8 cellular contexts compared by ENCODE assay signal in genomic region chr19:19662344-19662743, GRCh38. TPM values are rescaled to one million over a fixed set of nuclear protein-coding genes. Genes with fewer than 3 reads are reported as not detected.
DNase-seq lines count a peak whose midpoint lies in the region; ATAC-seq and TF ChIP-seq lines count a peak whose summit lies in the region.

No MANE protein-coding gene starts in this region.

- no peak overlapping the region for H2AFZ ChIP-seq in DND-41 (ENCODE audit: low read depth, low read length)

- POLR2A ChIA-PET in HEK293T (lab: Yijun Ruan, JAX) = interaction anchor here (1.1 to 1.7 kb wide), 3 partner anchors 9 to 45 kb away, joined by 3 to 7 read pairs (median 5); no protein-coding TSS in a partner anchor

- peaks cover under 1% of the 10 kb centered on the region for H3K9me3 ChIP-seq in DND-41 (ENCODE audit: insufficient read depth, low read length, severe bottlenecking)
- no peaks in the 10 kb centered on the region for H3K9me3 ChIP-seq in esophagus muscularis mucosa

- H3K4me1 ChIP-seq in DND-41 (ENCODE audit: insufficient read depth, low read length) (peaks cover 48% of the 10 kb centered on the region), esophagus muscularis mucosa (peaks cover 21 to 36% (median 28%) of the 10 kb centered on the region in 4 donors)

- no peak for DNase-seq in DND-41
- DNase-seq in RKO (ENCODE audit: low spot score) = peak; percentile 36
- no peak for DNase-seq in esophagus muscularis mucosa (ENCODE audit: extremely low spot score)
- DNase-seq in posterior vena cava (ENCODE audit: low spot score) = peak; percentile 64
- DNase-seq in HEK293T (ENCODE audit: extremely low spot score) = no peak

- H3K79me2 ChIP-seq in DND-41 (ENCODE audit: insufficient read depth, low read length) = peaks cover 92% of the 10 kb centered on the region

- H3K36me3 ChIP-seq in DND-41 (ENCODE audit: insufficient read depth, low read length) (peaks cover 52% of the 10 kb centered on the region), esophagus muscularis mucosa (peaks cover 16 to 30% (median 28%) of the 10 kb centered on the region in 4 donors)

- peak overlapping the region; percentile 94 for H3K4me2 ChIP-seq in DND-41 (ENCODE audit: insufficient read depth, low read length)

- CTCF ChIA-PET in HEK293T (lab: Yijun Ruan, JAX) = no interaction called here

- H3K4me3 ChIP-seq in DND-41 (ENCODE audit: low read depth in 1 of 2, low read length in 2 of 2) (peak overlapping the region; percentile 76 to 93; a peak in 3 of 4 replicates), esophagus muscularis mucosa (peak overlapping the region; percentile 73 to 99 (median 94))

- peaks cover 35% of the 10 kb centered on the region for H4K20me1 ChIP-seq in DND-41 (ENCODE audit: insufficient read depth, low read length)

- TF ChIP-seq CTCF in DND-41 (IDR thresholded peaks at IDR 0.05; ENCODE audit: borderline replicate concordance, extremely low read depth, low read length, poor library complexity, severe bottlenecking) = no peak
- no peak for TF ChIP-seq CTCF in esophagus muscularis mucosa (IDR thresholded peaks at IDR 0.05)

- ATAC-seq in DND-41 (ENCODE audit: insufficient read depth, low read depth) (no peak), GM18907 (IDR thresholded peaks at IDR 0.05; ENCODE audit: unreplicated experiment) (no peak), HG02571 (IDR thresholded peaks at IDR 0.05; ENCODE audit: unreplicated experiment) (no peak), GM21360 (IDR thresholded peaks at IDR 0.05; ENCODE audit: unreplicated experiment) (no peak)

- TF ChIP-seq EP300 in esophagus muscularis mucosa (IDR thresholded peaks at IDR 0.05) = no peak

- peak overlapping the region; percentile 90 for H3K27ac ChIP-seq in DND-41 (ENCODE audit: low read length)
- H3K27ac ChIP-seq in esophagus muscularis mucosa (replicated peaks in 1 of 4) = peak overlapping the region in 1 of 4 donors; percentile 95

- 71% methylated on average over 8 of the region's 8 CpGs for WGBS in esophagus muscularis mucosa

- intact Hi-C loops in esophagus muscularis mucosa (cut with DNase I) (loop anchor here (5.0 to 10.0 kb wide), 2 partner anchors 115 to 242 kb away; partner anchors contain the start of gene ZNF93), posterior vena cava (cut with DNase I) (no loop called here)

- H3K27me3 ChIP-seq in DND-41 (ENCODE audit: insufficient read depth, low read length, poor library complexity) = no peaks in the 10 kb centered on the region
- no peaks in the 10 kb centered on the region for H3K27me3 ChIP-seq in esophagus muscularis mucosa

- peak overlapping the region; percentile 94 for H3K9ac ChIP-seq in DND-41 (ENCODE audit: low read depth, low read length)

- no peak for TF ChIP-seq POLR2A in esophagus muscularis mucosa (IDR thresholded peaks at IDR 0.05; ENCODE audit: low read depth)

TF ChIP-seq in HEK293T, 16 proteins besides CTCF, POLR2A, EP300 and RAD21:
- TF ChIP-seq FOXA1 (IDR thresholded peaks at IDR 0.05) (no peak), SP1 (IDR thresholded peaks at IDR 0.05) (no peak), ELF4 (IDR thresholded peaks at IDR 0.05) (no peak), ZNF384 (IDR thresholded peaks at IDR 0.05) (no peak), CTBP1 (IDR thresholded peaks at IDR 0.05; ENCODE audit: borderline replicate concordance) (no peak), ARNT (IDR thresholded peaks at IDR 0.05) (no peak), TARDBP (IDR thresholded peaks at IDR 0.05) (no peak), NFRKB (IDR thresholded peaks at IDR 0.05) (no peak), PKNOX1 (IDR thresholded peaks at IDR 0.05) (no peak), FOXM1 (IDR thresholded peaks at IDR 0.05; ENCODE audit: borderline replicate concordance) (no peak), LEF1 (IDR thresholded peaks at IDR 0.05; ENCODE audit: borderline replicate concordance) (no peak), FOXK2 (IDR thresholded peaks at IDR 0.05) (no peak), L3MBTL2 (conservative IDR thresholded peaks at IDR 0.05) (no peak), HDGF (IDR thresholded peaks at IDR 0.05; ENCODE audit: borderline replicate concordance) (no peak), SUZ12 (IDR thresholded peaks at IDR 0.05) (no peak)

RNA-seq across cellular contexts. Expression of gene ATP13A1, which starts 1.1 kb away (rescaled TPM):
- total RNA-seq in esophagus muscularis mucosa = 100 to 1,000 TPM in 1 of 4 donors, 10 to 100 TPM in 3; 59.3 to 104 (median 81.7) TPM
- total RNA-seq in posterior vena cava = 10 to 100 TPM; 33.1 to 33.3 TPM

RNA-seq across cellular contexts. Expression of gene ZNF101, which starts 6.3 kb away (rescaled TPM):
- total RNA-seq in esophagus muscularis mucosa (1 to 10 TPM; 4.5 to 7.1 (median 5.7) TPM), posterior vena cava (1 to 10 TPM; 6.3 to 8.2 TPM)

RNA-seq across cellular contexts. Expression of gene GMIP, which starts 18.9 kb away (rescaled TPM):
- 10 to 100 TPM in 1 of 4 donors, 1 to 10 TPM in 3; 6.9 to 15.9 (median 7.5) TPM for total RNA-seq in esophagus muscularis mucosa
- 10 to 100 TPM in 1 of 2 donors, 1 to 10 TPM in 1; 8.3 to 11.4 TPM for total RNA-seq in posterior vena cava

RNA-seq across cellular contexts. Expression of gene LPAR2, which starts 34.3 kb away (rescaled TPM):
- total RNA-seq in esophagus muscularis mucosa (1 to 10 TPM in 2 of 4 donors, under 1 TPM in 2; 0.69 to 2.7 (median 1.0) TPM), posterior vena cava (1 to 10 TPM; 2.0 to 5.5 TPM)

RNA-seq across cellular contexts. Expression of gene PBX4, which starts 43.9 kb away (rescaled TPM):
- total RNA-seq in esophagus muscularis mucosa (1 to 10 TPM in 1 of 4 donors, under 1 TPM in 2, not detected in 1; 0.66 to 3.7 (median 0.98) TPM), posterior vena cava (under 1 TPM; 0.29 to 0.93 TPM)

Comparison
In these comparisons a context has a peak if more than half of its experiments do, and no peak if none do; other contexts are left out.
1. DNase-seq: peak in RKO (single experiment) and posterior vena cava (single experiment); none in DND-41 (single experiment), esophagus muscularis mucosa (single experiment) and HEK293T (single experiment).